Comparison of ENCODE assay signal across 17 cellular contexts in genomic region chr11:62343822-62344609, GRCh38. TPM values are rescaled to one million over a fixed set of nuclear protein-coding genes. Genes with fewer than 3 reads are reported as not detected.
"Had no signal": no experiment of that assay in that cellular context is flagged by ENCODE, and none has a peak within 500 bp of the region (broad histone marks: within the 10 kb centered on the region; RNA-seq: fewer than 3 reads in every experiment).

No MANE protein-coding gene starts in this region.

- H3K4me3 ChIP-seq: adrenal gland had no signal

- H3K27ac ChIP-seq: parathyroid adenoma had no signal

- H3K9ac ChIP-seq: parathyroid adenoma had no signal

- H3K27me3 ChIP-seq: adrenal gland had no signal

- H3K9me3 ChIP-seq: adrenal gland had no signal

- DNase-seq: activated CD4-positive, alpha-beta T cell treated with anti-CD3 and anti-CD28 coated beads for 4 hours; activated CD8-positive, alpha-beta memory T cell treated with anti-CD3 and anti-CD28 coated beads, Interleukin-2, amount 50 U/mL, for 48 hours; activated CD8-positive, alpha-beta T cell treated with anti-CD3 and anti-CD28 coated beads for 36 hours; activated naive CD4-positive, alpha-beta T cell treated with anti-CD3 and anti-CD28 coated beads, Interleukin-2, amount 10 ng/mL, durations not matched to agents 7 days and 5 days; adrenal gland; central memory CD4-positive, alpha-beta T cell; cortex of kidney; kidney glomerular epithelial cell; midbrain; stimulated activated CD4-positive, alpha-beta T cell treated with anti-CD3 and anti-CD28 coated beads, Interleukin-15, amount 100 ng/mL, for 24 hours; stimulated activated CD4-positive, alpha-beta T cell treated with anti-CD3 and anti-CD28 coated beads, Interleukin-4, amount 100 ng/mL, for 24 hours; T-helper 9 cell had no signal

- ATAC-seq: activated CD8-positive, alpha-beta T cell treated with anti-CD3 and anti-CD28 coated beads for 36 hours had no signal

- H3K4me1 ChIP-seq: parathyroid adenoma had no signal

- H3K27me3 Mint-ChIP-seq: activated CD8-positive, alpha-beta T cell treated with anti-CD3 and anti-CD28 coated beads for 36 hours; activated naive CD4-positive, alpha-beta T cell treated with anti-CD3 and anti-CD28 coated beads, Interleukin-2, amount 10 ng/mL, durations not matched to agents 7 days and 5 days had no signal

- H3K36me3 ChIP-seq: adrenal gland had no signal

- H3K4me1 Mint-ChIP-seq: activated naive CD4-positive, alpha-beta T cell treated with anti-CD3 and anti-CD28 coated beads, Interleukin-2, amount 10 ng/mL, durations not matched to agents 7 days and 5 days had no signal

- H3K4me3 Mint-ChIP-seq: activated CD8-positive, alpha-beta T cell treated with anti-CD3 and anti-CD28 coated beads for 36 hours; activated naive CD4-positive, alpha-beta T cell treated with anti-CD3 and anti-CD28 coated beads, Interleukin-2, amount 10 ng/mL, durations not matched to agents 7 days and 5 days; activated T-helper 1 cell treated with anti-CD3 and anti-CD28 coated beads, Interleukin-12 subunit alpha, Interleukin-12 subunit beta, Interleukin-2, Interleukin-4 antibody, amounts not matched to agents 30 ng/mL and 10 ng/mL and 1 ng/mL, durations not matched to agents 14 hours and 24 hours and 36 hours had no signal

- H3K27ac Mint-ChIP-seq: activated CD8-positive, alpha-beta T cell treated with anti-CD3 and anti-CD28 coated beads for 36 hours; activated naive CD4-positive, alpha-beta T cell treated with anti-CD3 and anti-CD28 coated beads, Interleukin-2, amount 10 ng/mL, durations not matched to agents 7 days and 5 days; activated T-helper 1 cell treated with anti-CD3 and anti-CD28 coated beads, Interleukin-12 subunit alpha, Interleukin-12 subunit beta, Interleukin-2, Interleukin-4 antibody, amounts not matched to agents 30 ng/mL and 10 ng/mL and 1 ng/mL, durations not matched to agents 14 hours and 24 hours and 36 hours had no signal

- H3K9me3 Mint-ChIP-seq: activated CD8-positive, alpha-beta T cell treated with anti-CD3 and anti-CD28 coated beads for 36 hours; activated naive CD4-positive, alpha-beta T cell treated with anti-CD3 and anti-CD28 coated beads, Interleukin-2, amount 10 ng/mL, durations not matched to agents 7 days and 5 days; activated T-helper 1 cell treated with anti-CD3 and anti-CD28 coated beads, Interleukin-12 subunit alpha, Interleukin-12 subunit beta, Interleukin-2, Interleukin-4 antibody, amounts not matched to agents 30 ng/mL and 10 ng/mL and 1 ng/mL, durations not matched to agents 14 hours and 24 hours and 36 hours had no signal

RNA-seq across cellular contexts. Expression of gene SCGB1D4, which starts 45.1 kb away (rescaled TPM):
- total RNA-seq: activated CD8-positive, alpha-beta T cell treated with anti-CD3 and anti-CD28 coated beads for 36 hours; activated T-helper 1 cell treated with anti-CD3 and anti-CD28 coated beads, Interleukin-12 subunit alpha, Interleukin-12 subunit beta, Interleukin-2, Interleukin-4 antibody, amounts not matched to agents 30 ng/mL and 10 ng/mL and 1 ng/mL, durations not matched to agents 14 hours and 24 hours and 36 hours; adrenal gland; epithelial cell of proximal tubule; lower leg skin; renal cortical epithelial cell had no signal
- polyA plus RNA-seq: adrenal gland had no signal
